33 cellular contexts compared by ENCODE assay signal in the genomic region with DNA sequence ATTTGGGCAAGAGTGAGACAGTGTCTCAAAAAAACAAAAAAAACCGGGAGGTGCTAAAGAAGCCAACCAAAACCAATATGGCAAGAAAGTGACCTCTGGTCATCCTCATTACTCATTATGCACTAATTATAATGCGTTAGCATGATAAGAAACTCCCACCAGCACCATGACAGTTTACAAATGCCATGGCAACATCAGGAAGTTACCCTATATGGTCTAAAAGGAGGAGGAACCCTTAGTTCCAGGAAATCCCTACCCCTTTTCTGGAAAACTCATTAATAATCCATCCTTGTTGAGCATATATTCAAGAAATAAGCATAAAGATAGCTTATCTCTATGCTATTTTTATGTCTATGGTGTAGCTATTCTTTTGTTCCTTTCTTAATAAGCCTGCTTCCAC. TPM values are rescaled to one million over a fixed set of nuclear protein-coding genes. Genes with fewer than 3 reads are reported as not detected.
A peak's percentile ranks its signal among the peaks of the same experiment; 100 is the strongest.
DNase-seq lines count a peak whose midpoint lies in the region; ATAC-seq, FAIRE-seq and TF ChIP-seq lines count a peak whose summit lies in the region.
"Had no signal": no experiment of that assay in that cellular context is flagged by ENCODE, and none has a peak within 500 bp of the region (broad histone marks: within the 10 kb centered on the region; RNA-seq: fewer than 3 reads in every experiment).

No MANE protein-coding gene starts in this region.

- H3K4me1 Mint-ChIP-seq in naive thymus-derived CD4-positive, alpha-beta T cell: peaks cover 0 to 2% (median 0%) of the 10 kb centered on the region in 7 donors
- H3K4me1 Mint-ChIP-seq: CD4-positive, alpha-beta memory T cell; CD8-positive, alpha-beta memory T cell had no signal

- DNase-seq in OCI-M1 (lab: John Stamatoyannopoulos, UW) (peak; percentile 39), K562 (ENCODE audit: extremely low read depth in 1 of 4, low spot score in 3 of 4) (no peak)
- DNase-seq in naive thymus-derived CD4-positive, alpha-beta T cell: no peak
- DNase-seq: 8988T; ACHN; AML-193; BE2C; C1 segment of cervical spinal cord; Caco-2; Calu3; CD4-positive, alpha-beta memory T cell; CD4-positive, alpha-beta T cell; CD4-positive, CD25-positive, alpha-beta regulatory T cell; CD8-positive, alpha-beta memory T cell; CD8-positive, alpha-beta T cell; COR-L47; DMS 273 treated with DMSO at 0.1 percent for 48 hours; DMS153; DMS53; DMS79; DMS79 treated with DMSO at 0.1 percent for 48 hours; DND-41; EL had no signal

- WGBS in K562 (ENCODE audit: insufficient coverage, low coverage, missing lambda C conversion rate): 5% methylated on average over 2 of the region's 2 CpGs

- no peak overlapping the region for H3K4me2 ChIP-seq in K562 (ENCODE audit: insufficient read depth, low read length)
- H3K4me2 ChIP-seq: A549; BLaER1; BLaER1 treated with 17β-estradiol and CSF1 and Interleukin-3, amounts not matched to agents 10 nM and 100 nM had no signal

- H3K4me1 ChIP-seq in K562 (replicated peaks in 1 of 2; ENCODE audit: control insufficient read depth in 2 of 2, insufficient read depth in 2 of 2, low read length in 2 of 2): peaks cover 8% of the 10 kb centered on the region in 2 experiments
- no peaks in the 10 kb centered on the region for H3K4me1 ChIP-seq in naive thymus-derived CD4-positive, alpha-beta T cell (ENCODE audit: control insufficient read depth in 2 of 2, insufficient read depth in 2 of 2, low read length in 2 of 2)
- H3K4me1 ChIP-seq: A549; BE2C; BLaER1; BLaER1 treated with 17β-estradiol and CSF1 and Interleukin-3, amounts not matched to agents 10 nM and 100 nM; Caco-2 had no signal

- in situ Hi-C loops in K562 (cut with MboI): no loop called here

- H3K36me3 ChIP-seq in K562 (ENCODE audit: control insufficient read depth, insufficient read depth, low read length): no peaks in the 10 kb centered on the region
- H3K36me3 ChIP-seq in naive thymus-derived CD4-positive, alpha-beta T cell (ENCODE audit: control insufficient read depth in 2 of 3, insufficient read depth in 3 of 3, low read length in 3 of 3): no peaks in the 10 kb centered on the region
- H3K36me3 ChIP-seq: BE2C; BLaER1; BLaER1 treated with 17β-estradiol and CSF1 and Interleukin-3, amounts not matched to agents 10 nM and 100 nM had no signal

- H2AFZ ChIP-seq in K562 (ENCODE audit: low read depth, low read length): no peak overlapping the region

- peaks cover 0 to 5% of the 10 kb centered on the region in 2 experiments; a peak in 2 of 5 replicates for H3K27me3 ChIP-seq in K562 (ENCODE audit: control insufficient read depth in 2 of 2, insufficient read depth in 2 of 2, low read length in 2 of 2)
- H3K27me3 ChIP-seq in naive thymus-derived CD4-positive, alpha-beta T cell (ENCODE audit: control insufficient read depth in 2 of 2, insufficient read depth in 2 of 2, low read length in 2 of 2): peaks cover 0 to 3% of the 10 kb centered on the region in 2 donors
- H3K27me3 ChIP-seq: BE2C; BLaER1; BLaER1 treated with 17β-estradiol and CSF1 and Interleukin-3, amounts not matched to agents 10 nM and 100 nM had no signal

- no peak overlapping the region for H3K9ac ChIP-seq in K562 (ENCODE audit: insufficient read depth in 1 of 2, low read depth in 2 of 2, low read length in 2 of 2)
- H3K9ac ChIP-seq: BLaER1; BLaER1 treated with 17β-estradiol and CSF1 and Interleukin-3, amounts not matched to agents 10 nM and 100 nM had no signal

- POLR2A ChIA-PET in K562 (lab: Yijun Ruan, JAX): interaction anchor here (0.6 to 1.3 kb wide), 3 partner anchors 8 to 50 kb away, joined by 3 to 4 read pairs (median 3); no protein-coding TSS in a partner anchor
- POLR2A ChIA-PET in naive thymus-derived CD4-positive, alpha-beta T cell (lab: Charles Lee): no interaction called here

- H3K79me2 ChIP-seq in K562 (ENCODE audit: control insufficient read depth, insufficient read depth, low read length): no peaks in the 10 kb centered on the region

- peaks cover 6 to 28% (median 8%) of the 10 kb centered on the region in 5 donors for H3K27me3 Mint-ChIP-seq in naive thymus-derived CD4-positive, alpha-beta T cell

- H3K36me3 Mint-ChIP-seq in naive thymus-derived CD4-positive, alpha-beta T cell: peaks cover 0 to 6% (median 4%) of the 10 kb centered on the region in 5 donors
- H3K36me3 Mint-ChIP-seq: CD14-positive monocyte; CD4-positive, alpha-beta memory T cell; CD4-positive, CD25-positive, alpha-beta regulatory T cell; CD8-positive, alpha-beta T cell had no signal

- CTCF ChIA-PET in K562 (lab: Yijun Ruan, JAX; ENCODE audit: low intra/inter-chr PET ratio): no interaction called here
- CTCF ChIA-PET in naive thymus-derived CD4-positive, alpha-beta T cell (lab: Charles Lee): no interaction called here

- H4K20me1 ChIP-seq in K562 (replicated peaks; ENCODE audit: control insufficient read depth, insufficient read depth, low read length): no peaks in the 10 kb centered on the region
- H4K20me1 ChIP-seq: BLaER1; BLaER1 treated with 17β-estradiol and CSF1 and Interleukin-3, amounts not matched to agents 10 nM and 100 nM had no signal

- peaks cover 1 to 18% (median 8%) of the 10 kb centered on the region in 11 donors for H3K9me3 Mint-ChIP-seq in naive thymus-derived CD4-positive, alpha-beta T cell

- H3K4me3 ChIP-seq in K562: no peak overlapping the region
- no peak overlapping the region for H3K4me3 ChIP-seq in naive thymus-derived CD4-positive, alpha-beta T cell (ENCODE audit: low read length)
- H3K4me3 ChIP-seq: A549; BLaER1; BLaER1 treated with 17β-estradiol and CSF1 and Interleukin-3, amounts not matched to agents 10 nM and 100 nM had no signal

- H3K9me1 ChIP-seq in K562 (ENCODE audit: control insufficient read depth, insufficient read depth, low read length): no peaks in the 10 kb centered on the region

- no peak for TF ChIP-seq RAD21 in K562 (CRISPR knock-in tag; conservative IDR thresholded peaks at IDR 0.05 in 1 of 2, IDR thresholded peaks at IDR 0.05 in 1 of 2)

- no peak for TF ChIP-seq CTCF in K562 (IDR thresholded peaks at IDR 0.05 in 2 of 3, conservative IDR thresholded peaks at IDR 0.05 in 1 of 3; ENCODE audit: insufficient read depth in 2 of 3, low read depth in 1 of 3, low read length in 3 of 3)

- H3K4me3 Mint-ChIP-seq in naive thymus-derived CD4-positive, alpha-beta T cell: no peak overlapping the region
- H3K4me3 Mint-ChIP-seq: B cell; CD14-positive monocyte; CD4-positive, alpha-beta T cell; CD4-positive, CD25-positive, alpha-beta regulatory T cell; CD8-positive, alpha-beta memory T cell; CD8-positive, alpha-beta T cell had no signal

- no peak for TF ChIP-seq POLR2A in K562 (conservative IDR thresholded peaks at IDR 0.05)

- no peak for TF ChIP-seq EP300 in K562 (IDR thresholded peaks at IDR 0.05; ENCODE audit: low read length)

- intact Hi-C loops in K562 (cut with micrococcal nuclease): no loop called here
- intact Hi-C loops in naive thymus-derived CD4-positive, alpha-beta T cell (cut with micrococcal nuclease): no loop called here

- no TSS peak for BruUV-seq in K562 (replicated peaks; lab: Mats Ljungman, UMichigan)

- no peak for FAIRE-seq in K562 (lab: Jason Lieb, UNC)
- FAIRE-seq: A204.1, A549, D721Med had no signal

- no peaks in the 10 kb centered on the region; the same call in 1 of the 2 replicates for H3K9me3 ChIP-seq in K562 (replicated peaks; ENCODE audit: control insufficient read depth, insufficient read depth, low read depth, low read length)
- H3K9me3 ChIP-seq in naive thymus-derived CD4-positive, alpha-beta T cell (ENCODE audit: control insufficient read depth in 2 of 3, low read length in 3 of 3): no peaks in the 10 kb centered on the region
- H3K9me3 ChIP-seq: BE2C, Caco-2 had no signal

- ATAC-seq in K562: no peak
- ATAC-seq in GM19324 (IDR thresholded peaks at IDR 0.05; ENCODE audit: low FRiP score, unreplicated experiment): no peak
- no peak for ATAC-seq in naive thymus-derived CD4-positive, alpha-beta T cell
- ATAC-seq: A549; CD8-positive, alpha-beta T cell had no signal

- H3K27ac ChIP-seq in K562 (ENCODE audit: extremely low read depth, low read depth, low read length): no peak overlapping the region
- no peak overlapping the region for H3K27ac ChIP-seq in naive thymus-derived CD4-positive, alpha-beta T cell (ENCODE audit: low read depth, low read length)
- H3K27ac ChIP-seq: 22Rv1; A549; BLaER1; BLaER1 treated with 17β-estradiol and CSF1 and Interleukin-3, amounts not matched to agents 10 nM and 100 nM; C4-2B had no signal

- H3K27ac Mint-ChIP-seq in naive thymus-derived CD4-positive, alpha-beta T cell: no peak overlapping the region
- H3K27ac Mint-ChIP-seq: B cell; CD4-positive, alpha-beta memory T cell; CD4-positive, alpha-beta T cell; CD4-positive, CD25-positive, alpha-beta regulatory T cell; CD8-positive, alpha-beta memory T cell; CD8-positive, alpha-beta T cell had no signal

RNA-seq across cellular contexts. Expression of gene C6orf52, which starts 31.7 kb away (rescaled TPM):
- total RNA-seq in K562 (2011; cell fraction: chromatin; rRNA removed; ENCODE audit: low replicate concordance): 1.6 and 1.8 TPM in 2 replicates
- 1.8 and 2.5 TPM in 2 replicates for total RNA-seq in K562 (2011; cell fraction: nucleolus; rRNA removed)
- total RNA-seq in K562 (2011; cell fraction: nucleoplasm; rRNA removed): 1.5 and 4.0 TPM in 2 replicates
- total RNA-seq in K562 (2014; rRNA removed) (6.7 and 11.7 TPM in 2 replicates), K562 (2014; rRNA removed; fragmentation: Illumina TruSeq; extraction: Trizol) (11.1 and 14.9 TPM in 2 replicates), K562 (2015; rRNA removed; fragmentation: Illumina TruSeq; extraction: Trizol) (7.4 and 10.8 TPM in 2 replicates), K562 (2021) (10.5 TPM in 2 replicates)
- polyA plus RNA-seq in K562 (2011; rRNA removed) (11.8 and 14.0 TPM in 2 replicates), K562 (2014; fragmentation: Illumina TruSeq; extraction: Trizol) (12.3 and 12.9 TPM in 2 replicates), K562 (2014; fragmentation: Nextera tagmentation; extraction: Ambion mirVana) (10 to 100 TPM; 27.6 to 37.0 TPM), K562 (2014; rRNA removed) (9.1 and 10.7 TPM in 2 replicates)
- polyA plus RNA-seq in K562 (2011; cell fraction: cytosol; rRNA removed): 6.8 and 13.2 TPM in 2 replicates
- polyA plus RNA-seq in K562 (2011; cell fraction: nucleus; rRNA removed): 3.6 and 7.2 TPM in 2 replicates
- 6.7 and 8.1 TPM in 2 replicates for polyA plus RNA-seq in K562 (2012)
- polyA minus RNA-seq in K562 (2011; rRNA and poly(A)+ RNA removed): 6.4 and 6.5 TPM in 2 replicates
- polyA minus RNA-seq in K562 (2011; cell fraction: cytosol; rRNA and poly(A)+ RNA removed): 3.1 TPM in 1 of 2 replicates, not detected in the other
- polyA minus RNA-seq in K562 (2011; cell fraction: nucleus; rRNA and poly(A)+ RNA removed): 1.4 TPM in 1 of 2 replicates, not detected in the other
- total RNA-seq in naive thymus-derived CD4-positive, alpha-beta T cell: 1 to 10 TPM in 2 of 5 experiments, not detected in 3; 1.2 to 1.9 TPM
- 1 to 10 TPM; 1.1 to 1.3 TPM for polyA plus RNA-seq in naive thymus-derived CD4-positive, alpha-beta T cell
- total RNA-seq: Calu3; CD4-positive, alpha-beta T cell; CD4-positive, CD25-positive, alpha-beta regulatory T cell; CD8-positive, alpha-beta T cell had no signal
- polyA plus RNA-seq: CD8-positive, alpha-beta memory T cell had no signal

RNA-seq across cellular contexts. Expression of gene PAK1IP1, which starts 32.0 kb away (rescaled TPM):
- 9.9 and 14.5 TPM in 2 replicates for total RNA-seq in K562 (2011; cell fraction: chromatin; rRNA removed; ENCODE audit: low replicate concordance)
- total RNA-seq in K562 (2011; cell fraction: nucleolus; rRNA removed): 10.0 and 11.4 TPM in 2 replicates
- total RNA-seq in K562 (2011; cell fraction: nucleoplasm; rRNA removed): 8.3 and 10.3 TPM in 2 replicates
- 50.0 and 52.4 TPM in 2 replicates for total RNA-seq in K562 (2014; rRNA removed)
- total RNA-seq in K562 (2014; rRNA removed; fragmentation: Illumina TruSeq; extraction: Trizol): 87.0 and 95.7 TPM in 2 replicates
- total RNA-seq in K562 (2015; rRNA removed; fragmentation: Illumina TruSeq; extraction: Trizol): 87.3 and 90.9 TPM in 2 replicates
- total RNA-seq in K562 (2021): 52.4 and 56.5 TPM in 2 replicates
- 49.0 and 69.7 TPM in 2 replicates for polyA plus RNA-seq in K562 (2011; rRNA removed)
- 16.3 and 22.3 TPM in 2 replicates for polyA plus RNA-seq in K562 (2011; cell fraction: cytosol; rRNA removed)
- 16.1 and 17.8 TPM in 2 replicates for polyA plus RNA-seq in K562 (2011; cell fraction: nucleus; rRNA removed)
- polyA plus RNA-seq in K562 (2012): 28.9 and 46.1 TPM in 2 replicates
- 85.9 and 108 TPM in 2 replicates for polyA plus RNA-seq in K562 (2014; fragmentation: Illumina TruSeq; extraction: Trizol)
- 100 to 1,000 TPM; 189 to 200 TPM for polyA plus RNA-seq in K562 (2014; fragmentation: Nextera tagmentation; extraction: Ambion mirVana)
- 63.5 and 64.4 TPM in 2 replicates for polyA plus RNA-seq in K562 (2014; rRNA removed)
- polyA minus RNA-seq in K562 (2011; rRNA and poly(A)+ RNA removed): 31.3 and 35.1 TPM in 2 replicates
- polyA minus RNA-seq in K562 (2011; cell fraction: cytosol; rRNA and poly(A)+ RNA removed): 9.4 and 11.9 TPM in 2 replicates
- 6.9 and 11.3 TPM in 2 replicates for polyA minus RNA-seq in K562 (2011; cell fraction: nucleus; rRNA and poly(A)+ RNA removed)
- 10 to 100 TPM in 1 of 5 experiments, 1 to 10 TPM in 4; 5.2 to 15.2 (median 8.0) TPM for total RNA-seq in naive thymus-derived CD4-positive, alpha-beta T cell
- 10 to 100 TPM; 16.5 to 22.0 TPM for polyA plus RNA-seq in naive thymus-derived CD4-positive, alpha-beta T cell
